In the genomic region with DNA sequence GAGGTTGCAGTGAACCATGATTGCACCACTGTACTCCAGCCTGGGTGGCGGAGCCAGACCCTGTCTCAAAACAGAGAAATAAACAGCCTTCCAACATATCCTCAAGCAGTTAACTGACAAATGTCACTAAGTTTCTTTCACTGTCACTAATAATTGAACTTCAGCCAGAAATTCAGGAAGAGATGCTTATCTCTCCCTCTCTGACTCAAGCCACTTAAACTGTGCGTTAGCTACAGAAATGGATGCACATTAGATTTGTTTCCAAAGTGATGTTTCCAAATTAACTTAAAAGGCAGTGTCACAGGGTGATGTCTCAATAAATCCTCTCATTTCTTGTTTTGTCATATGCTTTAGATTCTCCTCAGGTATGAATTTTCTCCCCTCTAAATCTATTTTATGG, we compare ENCODE assay signal across 17 cellular contexts.
DNase-seq lines count a peak whose midpoint lies in the region; ATAC-seq and TF ChIP-seq lines count a peak whose summit lies in the region.
"Had no signal": no experiment of that assay in that cellular context is flagged by ENCODE, and none has a peak within 500 bp of the region (broad histone marks: within the 10 kb centered on the region; RNA-seq: fewer than 3 reads in every experiment).

No MANE protein-coding gene starts in this region.

- H3K4me3 ChIP-seq in neutrophil (ENCODE audit: low read depth in 1 of 2, low read length in 1 of 2) = no peak overlapping the region
- H3K4me3 ChIP-seq in prostate gland = no peak overlapping the region

- H3K27me3 ChIP-seq in neutrophil (no peaks in the 10 kb centered on the region), prostate gland (replicated peaks; ENCODE audit: insufficient read depth) (no peaks in the 10 kb centered on the region)

- H3K36me3 ChIP-seq in neutrophil = no peaks in the 10 kb centered on the region
- H3K36me3 ChIP-seq in prostate gland = no peaks in the 10 kb centered on the region

- no peaks in the 10 kb centered on the region for H3K9me3 Mint-ChIP-seq in activated CD8-positive, alpha-beta memory T cell treated with anti-CD3 and anti-CD28 coated beads, Interleukin-2, amount 10 ng/mL, durations not matched to agents 7 days and 5 days (ENCODE audit: low read depth)
- H3K9me3 Mint-ChIP-seq in activated T-helper 17 cell treated with anti-CD3 and anti-CD28 coated beads, Interleukin-2, amount 50 U/mL, for 72 hours = no peaks in the 10 kb centered on the region
- H3K9me3 Mint-ChIP-seq: CD4-positive, alpha-beta T cell had no signal

- H3K36me3 Mint-ChIP-seq in activated CD8-positive, alpha-beta memory T cell treated with anti-CD3 and anti-CD28 coated beads, Interleukin-2, amount 10 ng/mL, durations not matched to agents 7 days and 5 days = peaks cover 31% of the 10 kb centered on the region
- peaks cover 56% of the 10 kb centered on the region for H3K36me3 Mint-ChIP-seq in activated T-helper 17 cell treated with anti-CD3 and anti-CD28 coated beads, Interleukin-2, amount 50 U/mL, for 72 hours (ENCODE audit: low read depth)

- WGBS in prostate gland = 79% methylated on average over 2 of the region's 2 CpGs

- no peak for TF ChIP-seq POLR2A in prostate gland (IDR thresholded peaks at IDR 0.05)

- H3K4me1 ChIP-seq in neutrophil (ENCODE audit: control insufficient read depth in 1 of 2, insufficient read depth in 1 of 2, low read depth in 1 of 2, low read length in 1 of 2) (peaks cover 58% of the 10 kb centered on the region in 2 experiments), prostate gland (replicated peaks) (no peaks in the 10 kb centered on the region)

- peak overlapping the region; percentile 2 for H3K4me3 Mint-ChIP-seq in activated CD8-positive, alpha-beta memory T cell treated with anti-CD3 and anti-CD28 coated beads, Interleukin-2, amount 10 ng/mL, durations not matched to agents 7 days and 5 days
- peak overlapping the region; percentile 5 for H3K4me3 Mint-ChIP-seq in activated T-helper 17 cell treated with anti-CD3 and anti-CD28 coated beads, Interleukin-2, amount 50 U/mL, for 72 hours
- H3K4me3 Mint-ChIP-seq: CD4-positive, alpha-beta T cell; H9; IgD-negative memory B cell had no signal

- no peaks in the 10 kb centered on the region for H3K9me3 ChIP-seq in neutrophil
- no peaks in the 10 kb centered on the region for H3K9me3 ChIP-seq in prostate gland

- H3K27ac ChIP-seq in neutrophil (peak overlapping the region; percentile 84), prostate gland (no peak overlapping the region)
- H3K27ac ChIP-seq: RWPE1 had no signal

- CTCF ChIA-PET in activated CD8-positive, alpha-beta memory T cell treated with anti-CD3 and anti-CD28 coated beads, Interleukin-2, amount 10 ng/mL, durations not matched to agents 7 days and 5 days (lab: Charles Lee) = interaction anchor here (0.6 kb wide), 1 partner anchor 567 kb away, joined by 3 read pairs; no protein-coding TSS in a partner anchor

- peaks cover 45% of the 10 kb centered on the region for H3K4me1 Mint-ChIP-seq in activated CD8-positive, alpha-beta memory T cell treated with anti-CD3 and anti-CD28 coated beads, Interleukin-2, amount 10 ng/mL, durations not matched to agents 7 days and 5 days
- H3K4me1 Mint-ChIP-seq in activated T-helper 17 cell treated with anti-CD3 and anti-CD28 coated beads, Interleukin-2, amount 50 U/mL, for 72 hours = peaks cover 41% of the 10 kb centered on the region

- peak overlapping the region; percentile 6 for H3K27ac Mint-ChIP-seq in activated CD8-positive, alpha-beta memory T cell treated with anti-CD3 and anti-CD28 coated beads, Interleukin-2, amount 10 ng/mL, durations not matched to agents 7 days and 5 days
- H3K27ac Mint-ChIP-seq in activated T-helper 17 cell treated with anti-CD3 and anti-CD28 coated beads, Interleukin-2, amount 50 U/mL, for 72 hours = no peak overlapping the region
- H3K27ac Mint-ChIP-seq: CD4-positive, alpha-beta T cell; H9 had no signal

- intact Hi-C loops in prostate gland (cut with DNase I) = no loop called here

- H3K27me3 Mint-ChIP-seq in activated CD8-positive, alpha-beta memory T cell treated with anti-CD3 and anti-CD28 coated beads, Interleukin-2, amount 10 ng/mL, durations not matched to agents 7 days and 5 days = no peaks in the 10 kb centered on the region
- no peaks in the 10 kb centered on the region for H3K27me3 Mint-ChIP-seq in activated T-helper 17 cell treated with anti-CD3 and anti-CD28 coated beads, Interleukin-2, amount 50 U/mL, for 72 hours
- H3K27me3 Mint-ChIP-seq: CD4-positive, alpha-beta T cell; IgD-negative memory B cell had no signal

- DNase-seq in activated CD8-positive, alpha-beta memory T cell treated with anti-CD3 and anti-CD28 coated beads, Interleukin-2, amount 10 ng/mL, durations not matched to agents 7 days and 5 days = no peak
- DNase-seq in activated CD8-positive, alpha-beta memory T cell treated with anti-CD3 and anti-CD28 coated beads, Interleukin-2, amount 50 U/mL, for 48 hours = no peak
- DNase-seq in NCI-H1105 treated with DMSO at 0.1 percent for 48 hours (lab: John Stamatoyannopoulos, UW) (peak; percentile 75), RPMI8226 (no peak), prostate gland (ENCODE audit: low spot score) (no peak)
- DNase-seq: Calu3; CD4-positive, alpha-beta T cell; DMS53; H9; MV-4-11; NCI-H2081 treated with DMSO at 0.1 percent for 48 hours; NCI-H345; SW 1271 had no signal

- no peak for ATAC-seq in activated CD8-positive, alpha-beta memory T cell treated with anti-CD3 and anti-CD28 coated beads, Interleukin-2, amount 10 ng/mL, durations not matched to agents 7 days and 5 days
- ATAC-seq in activated T-helper 17 cell treated with anti-CD3 and anti-CD28 coated beads, Interleukin-2, amount 50 U/mL, for 72 hours (replicated peaks) = no peak

- TF ChIP-seq CTCF in neutrophil (IDR thresholded peaks at IDR 0.05) (no peak), prostate gland (IDR thresholded peaks at IDR 0.05) (no peak)
